ENCODE assay signal across 22 cellular contexts in genomic region chr12:42652048-42652447, GRCh38.
DNase-seq lines count a peak whose midpoint lies in the region; ATAC-seq and TF ChIP-seq lines count a peak whose summit lies in the region.
"Had no signal": no experiment of that assay in that cellular context is flagged by ENCODE, and none has a peak within 500 bp of the region (broad histone marks: within the 10 kb centered on the region; RNA-seq: fewer than 3 reads in every experiment).

No MANE protein-coding gene starts in this region.

- H3K9me3 ChIP-seq in RWPE2 (ENCODE audit: severe bottlenecking) (no peaks in the 10 kb centered on the region), uterus (no peaks in the 10 kb centered on the region)
- H3K9me3 ChIP-seq: esophagus muscularis mucosa, gastroesophageal sphincter, thoracic aorta had no signal

- H3K4me3 ChIP-seq in RWPE2 (ENCODE audit: severe bottlenecking) (no peak overlapping the region), uterus (no peak overlapping the region)
- H3K4me3 ChIP-seq: esophagus muscularis mucosa, gastroesophageal sphincter, smooth muscle cell, thoracic aorta had no signal

- TF ChIP-seq CTCF in RWPE2 (IDR thresholded peaks at IDR 0.05; ENCODE audit: poor library complexity, severe bottlenecking) (no peak), uterus (IDR thresholded peaks at IDR 0.05) (no peak)

- intact Hi-C loops in uterus (cut with DNase I; ENCODE audit: low total_unique reads): no loop called here

- peak; percentile 35; the same call in 1 of the 3 replicates for ATAC-seq in RWPE2 (ENCODE audit: low read depth)
- no peak for ATAC-seq in GM21360 (IDR thresholded peaks at IDR 0.05; ENCODE audit: unreplicated experiment)
- ATAC-seq in GM19324 (IDR thresholded peaks at IDR 0.05; ENCODE audit: low FRiP score, unreplicated experiment): no peak
- ATAC-seq: gastroesophageal sphincter had no signal

- H3K4me1 ChIP-seq in RWPE2 (ENCODE audit: insufficient read depth, poor library complexity, severe bottlenecking) (no peaks in the 10 kb centered on the region), uterus (no peaks in the 10 kb centered on the region)
- H3K4me1 ChIP-seq: esophagus muscularis mucosa, gastroesophageal sphincter had no signal

- H3K36me3 ChIP-seq in RWPE2 (ENCODE audit: low read depth): no peaks in the 10 kb centered on the region
- H3K36me3 ChIP-seq in uterus: no peaks in the 10 kb centered on the region
- H3K36me3 ChIP-seq: esophagus muscularis mucosa, gastroesophageal sphincter, thoracic aorta had no signal

- DNase-seq in ELF-1 (ENCODE audit: low read depth, low spot score): peak; percentile 28
- peak; percentile 17 for DNase-seq in HPDE6-E6E7 (ENCODE audit: extremely low spot score)
- DNase-seq in RWPE2 (ENCODE audit: low spot score): no peak
- peak; percentile 11 for DNase-seq in glomerular visceral epithelial cell (ENCODE audit: extremely low spot score)
- DNase-seq in activated T-cell treated with anti-CD3 and anti-CD28 coated beads for 4 hours: no peak
- no peak for DNase-seq in uterus
- DNase-seq: activated CD4-positive, alpha-beta T cell treated with anti-CD3 and anti-CD28 coated beads, Interleukin-2, amount 10 ng/mL, durations not matched to agents 24 days and 14 days; activated naive CD8-positive, alpha-beta T cell treated with anti-CD3 and anti-CD28 coated beads for 36 hours; effector CD4-positive, alpha-beta T cell; Kasumi-1; naive B cell; NCI-H526; occipital lobe; retina; stimulated activated naive CD4-positive, alpha-beta T cell treated with Interleukin-2 at 50 U/mL for 16 hours; T-helper 1 cell had no signal

- H3K27ac ChIP-seq in RWPE2 (ENCODE audit: poor library complexity, severe bottlenecking) (no peak overlapping the region), uterus (no peak overlapping the region)
- H3K27ac ChIP-seq: esophagus muscularis mucosa, gastroesophageal sphincter, thoracic aorta had no signal

- TF ChIP-seq POLR2A in uterus (IDR thresholded peaks at IDR 0.05): no peak

- H3K27me3 ChIP-seq in RWPE2 (ENCODE audit: insufficient read depth, poor library complexity, severe bottlenecking) (no peaks in the 10 kb centered on the region), uterus (no peaks in the 10 kb centered on the region)
- H3K27me3 ChIP-seq: esophagus muscularis mucosa, gastroesophageal sphincter had no signal

Comparison
In these comparisons a context has a peak if more than half of its experiments do, and no peak if none do; other contexts are left out.
1. DNase-seq: peak in ELF-1 (single experiment), HPDE6-E6E7 (single experiment) and glomerular visceral epithelial cell (single experiment); none in RWPE2 (single experiment), activated T-cell treated with anti-CD3 and anti-CD28 coated beads for 4 hours (single experiment) and uterus (0 of 2).